ENCODE assay signal across 11 cellular contexts in the genomic region with DNA sequence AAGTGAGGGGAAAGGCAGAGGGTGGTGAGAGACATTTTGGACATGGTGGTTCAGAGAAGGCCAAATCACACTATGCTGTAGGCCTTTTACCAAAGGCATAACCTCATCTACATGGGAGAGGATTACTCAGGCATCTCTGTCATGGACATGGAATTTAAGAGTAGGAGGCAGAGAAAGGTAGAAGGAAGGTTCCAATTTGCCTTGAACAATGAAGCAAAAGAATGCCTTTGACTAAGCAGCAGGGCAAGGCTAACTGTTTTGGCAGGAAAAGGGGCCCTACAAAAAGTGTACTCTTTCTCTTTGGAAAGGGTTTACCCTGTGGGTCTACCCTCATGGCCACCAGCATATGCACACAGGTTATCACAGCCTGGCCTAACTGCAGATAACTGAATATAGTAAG. TPM values are rescaled to one million over a fixed set of nuclear protein-coding genes. Genes with fewer than 3 reads are reported as not detected.
DNase-seq lines count a peak whose midpoint lies in the region; ATAC-seq and TF ChIP-seq lines count a peak whose summit lies in the region.
"Had no signal": no experiment of that assay in that cellular context is flagged by ENCODE, and none has a peak within 500 bp of the region (broad histone marks: within the 10 kb centered on the region; RNA-seq: fewer than 3 reads in every experiment).

No MANE protein-coding gene starts in this region.

- peaks cover 13% of the 10 kb centered on the region for H3K36me3 ChIP-seq in RWPE2 (ENCODE audit: low read depth)

- no peaks in the 10 kb centered on the region for H3K9me3 ChIP-seq in RWPE2 (ENCODE audit: severe bottlenecking)

- H3K4me3 ChIP-seq in RWPE2 (ENCODE audit: severe bottlenecking) (no peak overlapping the region), epithelial cell of esophagus (ENCODE audit: low read length) (no peak overlapping the region)

- peak; percentile 85 for ATAC-seq in RWPE2 (ENCODE audit: low read depth)
- no peak for ATAC-seq in HG03432 (IDR thresholded peaks at IDR 0.05; ENCODE audit: unreplicated experiment)
- ATAC-seq in Right ventricle myocardium inferior, result no peak

- DNase-seq in EL (peak; percentile 84), RWPE2 (ENCODE audit: low spot score) (no peak), epithelial cell of esophagus (ENCODE audit: low read depth) (peak; percentile 94), non-pigmented ciliary epithelial cell (ENCODE audit: low read depth) (peak; percentile 78), NCI-H748 treated with DMSO at 0.1 percent for 48 hours (lab: John Stamatoyannopoulos, UW) (no peak), Right ventricle myocardium inferior (ENCODE audit: missing footprints) (no peak), HK-2 (ENCODE audit: unreplicated experiment) (no peak)
- DNase-seq: stimulated activated CD4-positive, alpha-beta T cell treated with anti-CD3 and anti-CD28 coated beads, Interleukin-2, amount 100 ng/mL, for 24 hours had no signal

- H3K27me3 ChIP-seq in RWPE2 (ENCODE audit: insufficient read depth, poor library complexity, severe bottlenecking), result no peaks in the 10 kb centered on the region

- intact Hi-C loops in Right ventricle myocardium inferior (cut with DNase I), result no loop called here

- TF ChIP-seq CTCF in RWPE2 (IDR thresholded peaks at IDR 0.05; ENCODE audit: poor library complexity, severe bottlenecking), result no peak
- no peak for TF ChIP-seq CTCF in epithelial cell of esophagus (IDR thresholded peaks at IDR 0.05; ENCODE audit: insufficient read depth, low read depth, low read length, missing control alignments)

- peaks cover 64% of the 10 kb centered on the region for H3K4me1 ChIP-seq in RWPE2 (ENCODE audit: insufficient read depth, poor library complexity, severe bottlenecking)

- peak overlapping the region; percentile 80 for H3K27ac ChIP-seq in RWPE2 (ENCODE audit: poor library complexity, severe bottlenecking)

RNA-seq across cellular contexts. Expression of gene RNU4ATAC, which starts 45.6 kb away (rescaled TPM):
- 10.4 TPM for total RNA-seq in Right ventricle myocardium inferior
- total RNA-seq: endothelial cell of umbilical vein, progenitor cell of endocrine pancreas had no signal

Comparison
In these comparisons a context has a peak if more than half of its experiments do, and no peak if none do; other contexts are left out.
1. DNase-seq: peak in EL (single experiment), epithelial cell of esophagus (single experiment) and non-pigmented ciliary epithelial cell (single experiment); none in RWPE2 (single experiment), NCI-H748 treated with DMSO at 0.1 percent for 48 hours (single experiment), Right ventricle myocardium inferior (single experiment) and HK-2 (single experiment).